ENCODE assay signal across 8 cellular contexts in genomic region chr17:6755731-6756184, GRCh38. TPM values are rescaled to one million over a fixed set of nuclear protein-coding genes. Genes with fewer than 3 reads are reported as not detected.
DNase-seq lines count a peak whose midpoint lies in the region; ATAC-seq and TF ChIP-seq lines count a peak whose summit lies in the region.

A gene with protein sequence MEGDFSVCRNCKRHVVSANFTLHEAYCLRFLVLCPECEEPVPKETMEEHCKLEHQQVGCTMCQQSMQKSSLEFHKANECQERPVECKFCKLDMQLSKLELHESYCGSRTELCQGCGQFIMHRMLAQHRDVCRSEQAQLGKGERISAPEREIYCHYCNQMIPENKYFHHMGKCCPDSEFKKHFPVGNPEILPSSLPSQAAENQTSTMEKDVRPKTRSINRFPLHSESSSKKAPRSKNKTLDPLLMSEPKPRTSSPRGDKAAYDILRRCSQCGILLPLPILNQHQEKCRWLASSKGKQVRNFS (plus strand): TSS chr17:6756046. CDS start chr17:6756079, 33 bp downstream.

- H3K36me3 Mint-ChIP-seq in progenitor cell of endocrine pancreas (ENCODE audit: insufficient read depth), result no peaks in the 10 kb centered on the region

- H3K4me3 Mint-ChIP-seq in progenitor cell of endocrine pancreas (ENCODE audit: low read depth), result no peak within 1 kb of the TSS

- peaks cover 18% of the 10 kb centered on the region for H3K27me3 Mint-ChIP-seq in progenitor cell of endocrine pancreas

- no peaks in the 10 kb centered on the region for H3K9me3 Mint-ChIP-seq in progenitor cell of endocrine pancreas (ENCODE audit: low read depth)

- no peaks in the 10 kb centered on the region for H3K4me1 Mint-ChIP-seq in progenitor cell of endocrine pancreas (ENCODE audit: low read depth)

- in situ Hi-C loops in astrocyte of the cerebellum (cut with HindIII; ENCODE audit: low sequenced_read_pairs), result no loop called here

- peak; percentile 19 for DNase-seq in GM19240 (ENCODE audit: insufficient read length, low spot score)
- no peak for DNase-seq in astrocyte of the cerebellum (ENCODE audit: low read depth)
- peak; percentile 61 for DNase-seq in stimulated activated CD8-positive, alpha-beta memory T cell treated with anti-CD3 and anti-CD28 coated beads, Interleukin-12 subunit alpha, Interleukin-12 subunit beta, amount 100 ng/mL, for 1 hour (ENCODE audit: low read depth)
- no peak for DNase-seq in progenitor cell of endocrine pancreas (ENCODE audit: low spot score, unreplicated experiment)
- no peak for DNase-seq in NCI-H748 treated with DMSO at 0.1 percent for 48 hours (lab: John Stamatoyannopoulos, UW)

- H3K27me3 ChIP-seq in layer of hippocampus (ENCODE audit: control insufficient read depth, insufficient read depth, low read length), result no peaks in the 10 kb centered on the region

- peak; percentile 18; the same call in 1 of the 3 replicates for ATAC-seq in SK-N-SH treated with all-trans-retinoic acid at 6 μM for 48 hours
- no peak for ATAC-seq in HG02973 (IDR thresholded peaks at IDR 0.05; ENCODE audit: unreplicated experiment)

- H3K4me3 ChIP-seq in astrocyte of the cerebellum (ENCODE audit: low read depth, low read length), result peak within 1 kb of the TSS; percentile 12

- peak within 1 kb of the TSS; percentile 69 for H3K27ac ChIP-seq in layer of hippocampus (ENCODE audit: low read depth, low read length)

- TF ChIP-seq CTCF in astrocyte of the cerebellum (IDR thresholded peaks at IDR 0.05; ENCODE audit: low read depth, low read length, missing control alignments), result no peak
- no peak for TF ChIP-seq CTCF in progenitor cell of endocrine pancreas (IDR thresholded peaks at IDR 0.05; ENCODE audit: unreplicated experiment)

- no peak within 1 kb of the TSS for H3K27ac Mint-ChIP-seq in progenitor cell of endocrine pancreas

TF ChIP-seq in SK-N-SH treated with all-trans-retinoic acid at 6 μM for 48 hours, 23 proteins besides CTCF, POLR2A, EP300 and RAD21:
- no peak for TF ChIP-seq ZNF565 (CRISPR knock-in tag; conservative IDR thresholded peaks at IDR 0.05; ENCODE audit: low read depth)

RNA-seq across cellular contexts. Expression of the gene that starts here (rescaled TPM):
- not detected in 2 replicates for total RNA-seq in progenitor cell of endocrine pancreas

Comparison
In these comparisons a context has a peak if more than half of its experiments do, and no peak if none do; other contexts are left out.
1. DNase-seq: peak in GM19240 (single experiment) and stimulated activated CD8-positive, alpha-beta memory T cell treated with anti-CD3 and anti-CD28 coated beads, Interleukin-12 subunit alpha, Interleukin-12 subunit beta, amount 100 ng/mL, for 1 hour (single experiment); none in astrocyte of the cerebellum (single experiment), progenitor cell of endocrine pancreas (single experiment) and NCI-H748 treated with DMSO at 0.1 percent for 48 hours (single experiment).